ENCODE assay signal across 8 cellular contexts in the genomic region with DNA sequence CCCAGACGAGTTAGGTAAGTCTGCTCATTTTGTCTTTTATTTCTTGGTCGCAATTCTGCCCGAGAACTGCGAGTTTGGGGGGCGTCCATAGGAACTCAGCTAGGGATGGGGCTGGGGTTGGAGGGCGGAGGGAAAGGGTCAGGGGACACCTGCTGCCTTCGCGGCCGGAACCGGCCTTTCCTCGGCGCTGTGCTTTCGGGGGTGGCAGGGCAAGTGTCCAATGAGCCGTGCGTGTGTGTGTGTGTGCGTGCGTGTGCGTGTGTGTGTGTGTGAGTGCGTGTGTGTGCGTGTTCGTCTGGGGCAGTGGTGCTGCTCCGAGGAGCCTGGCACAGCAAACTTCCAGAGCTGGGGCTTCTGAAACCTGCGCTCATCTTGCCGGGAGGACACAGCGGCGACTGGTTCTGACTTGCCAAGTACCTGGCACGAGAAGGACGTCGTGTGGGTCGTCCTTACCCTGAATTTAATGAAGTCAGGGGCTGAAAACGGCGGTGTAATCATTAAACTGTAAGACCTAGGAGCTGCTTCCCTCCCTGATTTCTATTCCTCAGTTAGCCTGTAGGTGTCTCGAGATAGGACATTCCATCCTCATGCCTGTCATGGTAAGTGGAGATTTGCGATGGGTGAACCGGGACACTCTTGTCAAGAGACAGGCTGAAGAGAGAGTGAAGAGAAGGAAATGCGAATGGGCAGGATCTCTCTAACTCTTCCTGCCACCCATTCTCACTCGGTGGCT. TPM values are rescaled to one million over a fixed set of nuclear protein-coding genes. Genes with fewer than 3 reads are reported as not detected.
A peak's percentile ranks its signal among the peaks of the same experiment; 100 is the strongest.
DNase-seq lines count a peak whose midpoint lies in the region; ATAC-seq and TF ChIP-seq lines count a peak whose summit lies in the region.

No MANE protein-coding gene starts in this region.

- no peak overlapping the region for H3K27ac Mint-ChIP-seq in WTC11
- H3K27ac Mint-ChIP-seq in natural killer cell treated with Interleukin-12 subunit alpha and Interleukin-12 subunit beta and Interleukin-15 and Interleukin-18, amount 100 ng/mL, for 72 hours: no peak overlapping the region

- H3K9me3 Mint-ChIP-seq in WTC11: no peaks in the 10 kb centered on the region
- no peaks in the 10 kb centered on the region for H3K9me3 Mint-ChIP-seq in natural killer cell treated with Interleukin-12 subunit alpha and Interleukin-12 subunit beta and Interleukin-15 and Interleukin-18, amount 100 ng/mL, for 72 hours

- ATAC-seq in GM19438 (IDR thresholded peaks at IDR 0.05; ENCODE audit: low read depth, unreplicated experiment) (peak; percentile 64), WTC11 (peak; percentile 82), GM18505 (IDR thresholded peaks at IDR 0.05; ENCODE audit: unreplicated experiment) (no peak)
- peak; percentile 25 to 36 for ATAC-seq in natural killer cell treated with Interleukin-12 subunit alpha and Interleukin-12 subunit beta and Interleukin-15 and Interleukin-18, amount 100 ng/mL, for 72 hours

- TF ChIP-seq CTCF in WTC11 (IDR thresholded peaks at IDR 0.05): peak; percentile 33; the same call in 1 of the 2 replicates

- CTCF ChIA-PET in WTC11 (lab: Charles Lee): interaction anchor here (0.6 to 4.3 kb wide), 37 partner anchors 9 to 846 kb away, joined by 3 to 30 read pairs (median 3); partner anchors contain the start of gene AMOTL1

- DNase-seq in COR-L47 (lab: John Stamatoyannopoulos, UW) (peak; percentile 73), NCI-H1105 treated with DMSO at 0.1 percent for 48 hours (lab: John Stamatoyannopoulos, UW) (peak; percentile 83), WTC11 (ENCODE audit: low spot score) (peak; percentile 27), fibroblast of the conjunctiva (ENCODE audit: low read depth) (peak; percentile 47), H4 (ENCODE audit: low spot score) (no peak)
- no peak for DNase-seq in natural killer cell treated with Interleukin-12 subunit alpha and Interleukin-12 subunit beta and Interleukin-15 and Interleukin-18, amount 100 ng/mL, for 72 hours (ENCODE audit: low spot score)

- no peak for TF ChIP-seq POLR2A in GM18505 (IDR thresholded peaks at IDR 0.05; ENCODE audit: borderline replicate concordance, extremely low read depth, insufficient read depth, insufficient read length)

- peak overlapping the region; percentile 83 for H3K4me3 Mint-ChIP-seq in WTC11
- peak overlapping the region; percentile 47 for H3K4me3 Mint-ChIP-seq in natural killer cell treated with Interleukin-12 subunit alpha and Interleukin-12 subunit beta and Interleukin-15 and Interleukin-18, amount 100 ng/mL, for 72 hours

- H3K36me3 Mint-ChIP-seq in WTC11: no peaks in the 10 kb centered on the region
- H3K36me3 Mint-ChIP-seq in natural killer cell treated with Interleukin-12 subunit alpha and Interleukin-12 subunit beta and Interleukin-15 and Interleukin-18, amount 100 ng/mL, for 72 hours: no peaks in the 10 kb centered on the region

- POLR2A ChIA-PET in WTC11 (lab: Charles Lee): interaction anchor here (1.0 to 1.2 kb wide), 3 partner anchors 12 to 93 kb away, joined by 3 to 4 read pairs (median 3); no protein-coding TSS in a partner anchor

- H3K27me3 Mint-ChIP-seq in WTC11 (ENCODE audit: low read depth): peaks cover 23% of the 10 kb centered on the region
- H3K27me3 Mint-ChIP-seq in natural killer cell treated with Interleukin-12 subunit alpha and Interleukin-12 subunit beta and Interleukin-15 and Interleukin-18, amount 100 ng/mL, for 72 hours: peaks cover 22 to 29% of the 10 kb centered on the region in 2 donors

- peaks cover 28% of the 10 kb centered on the region for H3K4me1 Mint-ChIP-seq in WTC11
- H3K4me1 Mint-ChIP-seq in natural killer cell treated with Interleukin-12 subunit alpha and Interleukin-12 subunit beta and Interleukin-15 and Interleukin-18, amount 100 ng/mL, for 72 hours (ENCODE audit: low read depth in 2 of 2): peaks cover 4 to 13% of the 10 kb centered on the region in 2 donors

TF ChIP-seq in WTC11, 78 proteins besides CTCF, POLR2A, EP300 and RAD21:
- TF ChIP-seq TEAD1 (CRISPR knock-in tag; IDR thresholded peaks at IDR 0.05): 0 out of 2 replicates have a peak, but pooled peaks have one; percentile 43
- 0 out of 2 replicates have a peak, but pooled peaks have one; percentile 26 for TF ChIP-seq ZNF232 (CRISPR knock-in tag; IDR thresholded peaks at IDR 0.05)
- no peak for TF ChIP-seq SMAD3 (CRISPR knock-in tag; IDR thresholded peaks at IDR 0.05; ENCODE audit: borderline replicate concordance)
- TF ChIP-seq, protein P1, sequence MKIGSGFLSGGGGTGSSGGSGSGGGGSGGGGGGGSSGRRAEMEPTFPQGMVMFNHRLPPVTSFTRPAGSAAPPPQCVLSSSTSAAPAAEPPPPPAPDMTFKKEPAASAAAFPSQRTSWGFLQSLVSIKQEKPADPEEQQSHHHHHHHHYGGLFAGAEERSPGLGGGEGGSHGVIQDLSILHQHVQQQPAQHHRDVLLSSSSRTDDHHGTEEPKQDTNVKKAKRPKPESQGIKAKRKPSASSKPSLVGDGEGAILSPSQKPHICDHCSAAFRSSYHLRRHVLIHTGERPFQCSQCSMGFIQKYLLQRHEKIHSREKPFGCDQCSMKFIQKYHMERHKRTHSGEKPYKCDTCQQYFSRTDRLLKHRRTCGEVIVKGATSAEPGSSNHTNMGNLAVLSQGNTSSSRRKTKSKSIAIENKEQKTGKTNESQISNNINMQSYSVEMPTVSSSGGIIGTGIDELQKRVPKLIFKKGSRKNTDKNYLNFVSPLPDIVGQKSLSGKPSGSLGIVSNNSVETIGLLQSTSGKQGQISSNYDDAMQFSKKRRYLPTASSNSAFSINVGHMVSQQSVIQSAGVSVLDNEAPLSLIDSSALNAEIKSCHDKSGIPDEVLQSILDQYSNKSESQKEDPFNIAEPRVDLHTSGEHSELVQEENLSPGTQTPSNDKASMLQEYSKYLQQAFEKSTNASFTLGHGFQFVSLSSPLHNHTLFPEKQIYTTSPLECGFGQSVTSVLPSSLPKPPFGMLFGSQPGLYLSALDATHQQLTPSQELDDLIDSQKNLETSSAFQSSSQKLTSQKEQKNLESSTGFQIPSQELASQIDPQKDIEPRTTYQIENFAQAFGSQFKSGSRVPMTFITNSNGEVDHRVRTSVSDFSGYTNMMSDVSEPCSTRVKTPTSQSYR (CRISPR knock-in tag; IDR thresholded peaks at IDR 0.05): no peak
- TF ChIP-seq FOXP1 (CRISPR knock-in tag; IDR thresholded peaks at IDR 0.05; ENCODE audit: borderline replicate concordance): peak; percentile 34; the same call in 1 of the 2 replicates
- TF ChIP-seq ETV6 (CRISPR knock-in tag; IDR thresholded peaks at IDR 0.05): peak; percentile 79; the same call in 1 of the 2 replicates
- TF ChIP-seq MAX (CRISPR knock-in tag; IDR thresholded peaks at IDR 0.05): peak; percentile 57; the same call in 1 of the 2 replicates
- 0 out of 2 replicates have a peak, but pooled peaks have one; percentile 26 for TF ChIP-seq SP1 (CRISPR knock-in tag; conservative IDR thresholded peaks at IDR 0.05)
- TF ChIP-seq HMGXB4 (CRISPR knock-in tag; IDR thresholded peaks at IDR 0.05): no peak
- no peak for TF ChIP-seq TP53 (CRISPR knock-in tag; IDR thresholded peaks at IDR 0.05)
- TF ChIP-seq, protein P2, sequence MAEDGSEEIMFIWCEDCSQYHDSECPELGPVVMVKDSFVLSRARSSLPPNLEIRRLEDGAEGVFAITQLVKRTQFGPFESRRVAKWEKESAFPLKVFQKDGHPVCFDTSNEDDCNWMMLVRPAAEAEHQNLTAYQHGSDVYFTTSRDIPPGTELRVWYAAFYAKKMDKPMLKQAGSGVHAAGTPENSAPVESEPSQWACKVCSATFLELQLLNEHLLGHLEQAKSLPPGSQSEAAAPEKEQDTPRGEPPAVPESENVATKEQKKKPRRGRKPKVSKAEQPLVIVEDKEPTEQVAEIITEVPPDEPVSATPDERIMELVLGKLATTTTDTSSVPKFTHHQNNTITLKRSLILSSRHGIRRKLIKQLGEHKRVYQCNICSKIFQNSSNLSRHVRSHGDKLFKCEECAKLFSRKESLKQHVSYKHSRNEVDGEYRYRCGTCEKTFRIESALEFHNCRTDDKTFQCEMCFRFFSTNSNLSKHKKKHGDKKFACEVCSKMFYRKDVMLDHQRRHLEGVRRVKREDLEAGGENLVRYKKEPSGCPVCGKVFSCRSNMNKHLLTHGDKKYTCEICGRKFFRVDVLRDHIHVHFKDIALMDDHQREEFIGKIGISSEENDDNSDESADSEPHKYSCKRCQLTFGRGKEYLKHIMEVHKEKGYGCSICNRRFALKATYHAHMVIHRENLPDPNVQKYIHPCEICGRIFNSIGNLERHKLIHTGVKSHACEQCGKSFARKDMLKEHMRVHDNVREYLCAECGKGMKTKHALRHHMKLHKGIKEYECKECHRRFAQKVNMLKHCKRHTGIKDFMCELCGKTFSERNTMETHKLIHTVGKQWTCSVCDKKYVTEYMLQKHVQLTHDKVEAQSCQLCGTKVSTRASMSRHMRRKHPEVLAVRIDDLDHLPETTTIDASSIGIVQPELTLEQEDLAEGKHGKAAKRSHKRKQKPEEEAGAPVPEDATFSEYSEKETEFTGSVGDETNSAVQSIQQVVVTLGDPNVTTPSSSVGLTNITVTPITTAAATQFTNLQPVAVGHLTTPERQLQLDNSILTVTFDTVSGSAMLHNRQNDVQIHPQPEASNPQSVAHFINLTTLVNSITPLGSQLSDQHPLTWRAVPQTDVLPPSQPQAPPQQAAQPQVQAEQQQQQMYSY (CRISPR knock-in tag; IDR thresholded peaks at IDR 0.05): 0 out of 2 replicates have a peak, but pooled peaks have one; percentile 24
TF ChIP-seq in WTC11: peak in this region for 7.

RNA-seq across cellular contexts. Expression of gene AMOTL1, which starts 27.0 kb away (rescaled TPM):
- total RNA-seq in WTC11 (2021): 23.4 to 39.8 TPM (median 26.4 TPM) in 3 replicates
- total RNA-seq in natural killer cell treated with Interleukin-12 subunit alpha and Interleukin-12 subunit beta and Interleukin-15 and Interleukin-18, amount 100 ng/mL, for 72 hours: 1 to 10 TPM; 5.5 to 5.7 TPM
- 1.5 and 2.6 TPM in 2 replicates for total RNA-seq in H4 (2014; rRNA removed; shearing (Covaris generic))

Comparison
In these comparisons a context has a peak if more than half of its experiments do, and no peak if none do; other contexts are left out.
1. DNase-seq: peak in COR-L47 (single experiment), NCI-H1105 treated with DMSO at 0.1 percent for 48 hours (single experiment), WTC11 (single experiment) and fibroblast of the conjunctiva (single experiment); none in natural killer cell treated with Interleukin-12 subunit alpha and Interleukin-12 subunit beta and Interleukin-15 and Interleukin-18, amount 100 ng/mL, for 72 hours (single experiment) and H4 (single experiment).